Comparison of ENCODE assay signal across 9 cellular contexts in genomic region chr10:73888514-73888913, GRCh38. TPM values are rescaled to one million over a fixed set of nuclear protein-coding genes. Genes with fewer than 3 reads are reported as not detected.
DNase-seq lines count a peak whose midpoint lies in the region; ATAC-seq lines count a peak whose summit lies in the region.
"Had no signal": no experiment of that assay in that cellular context is flagged by ENCODE, and none has a peak within 500 bp of the region (broad histone marks: within the 10 kb centered on the region; RNA-seq: fewer than 3 reads in every experiment).

No MANE protein-coding gene starts in this region.

- peak overlapping the region in 1 of 2 donors; percentile 51 for H3K9ac ChIP-seq in stomach smooth muscle (ENCODE audit: low read length in 2 of 2)

- H3K9me3 Mint-ChIP-seq in activated T-helper 17 cell treated with anti-CD3 and anti-CD28 coated beads, Interleukin-2, amount 50 U/mL, for 72 hours, result no peaks in the 10 kb centered on the region

- peaks cover 4% of the 10 kb centered on the region for H3K4me1 Mint-ChIP-seq in activated T-helper 17 cell treated with anti-CD3 and anti-CD28 coated beads, Interleukin-2, amount 50 U/mL, for 72 hours

- H3K9me3 ChIP-seq in stomach smooth muscle (ENCODE audit: control insufficient read depth in 2 of 2, low read length in 2 of 2), result no peaks in the 10 kb centered on the region

- peak; percentile 10 for ATAC-seq in HG03432 (IDR thresholded peaks at IDR 0.05; ENCODE audit: unreplicated experiment)
- no peak for ATAC-seq in activated T-helper 17 cell treated with anti-CD3 and anti-CD28 coated beads, Interleukin-2, amount 50 U/mL, for 72 hours (replicated peaks)
- no peak for ATAC-seq in HG03097 (IDR thresholded peaks at IDR 0.05; ENCODE audit: low FRiP score, unreplicated experiment)

- peak; percentile 62 for DNase-seq in kidney tubule cell (ENCODE audit: low spot score)
- DNase-seq in NCI-H1105 (lab: John Stamatoyannopoulos, UW), result no peak
- no peak for DNase-seq in activated T-cell treated with anti-CD3 and anti-CD28 coated beads, Interleukin-2, amount 50 U/mL, for 48 hours
- no peak for DNase-seq in 8988T
- DNase-seq: NCI-H2081 treated with DMSO at 0.1 percent for 48 hours had no signal

- no peak overlapping the region for H3K4me3 ChIP-seq in stomach smooth muscle (ENCODE audit: low read length in 2 of 2)

- peak overlapping the region; percentile 95 for H3K27ac ChIP-seq in stomach smooth muscle (ENCODE audit: low read length)

- H3K27ac Mint-ChIP-seq in activated T-helper 17 cell treated with anti-CD3 and anti-CD28 coated beads, Interleukin-2, amount 50 U/mL, for 72 hours, result peak overlapping the region; percentile 30

- H3K4me1 ChIP-seq in stomach smooth muscle (ENCODE audit: control insufficient read depth, insufficient read depth, low read length), result peaks cover 33% of the 10 kb centered on the region

- no peaks in the 10 kb centered on the region for H3K36me3 ChIP-seq in stomach smooth muscle (ENCODE audit: control insufficient read depth in 2 of 2, insufficient read depth in 2 of 2, low read length in 2 of 2)

- H3K27me3 Mint-ChIP-seq in activated T-helper 17 cell treated with anti-CD3 and anti-CD28 coated beads, Interleukin-2, amount 50 U/mL, for 72 hours, result no peaks in the 10 kb centered on the region

- H3K4me3 Mint-ChIP-seq in activated T-helper 17 cell treated with anti-CD3 and anti-CD28 coated beads, Interleukin-2, amount 50 U/mL, for 72 hours, result no peak overlapping the region

- no peaks in the 10 kb centered on the region for H3K36me3 Mint-ChIP-seq in activated T-helper 17 cell treated with anti-CD3 and anti-CD28 coated beads, Interleukin-2, amount 50 U/mL, for 72 hours (ENCODE audit: low read depth)

- no peaks in the 10 kb centered on the region for H3K27me3 ChIP-seq in stomach smooth muscle (ENCODE audit: control insufficient read depth in 1 of 2, insufficient read depth in 2 of 2, low read length in 2 of 2)

RNA-seq across cellular contexts. Expression of gene CAMK2G, which starts 14.2 kb away (rescaled TPM):
- 10 to 100 TPM; 19.5 to 23.2 TPM for total RNA-seq in activated T-helper 17 cell treated with anti-CD3 and anti-CD28 coated beads, Interleukin-2, amount 50 U/mL, for 72 hours

RNA-seq across cellular contexts. Expression of gene PLAU, which starts 22.4 kb away (rescaled TPM):
- total RNA-seq in activated T-helper 17 cell treated with anti-CD3 and anti-CD28 coated beads, Interleukin-2, amount 50 U/mL, for 72 hours, result under 1 TPM; 0.37 to 0.67 TPM
